Comparison of ENCODE assay signal across 21 cellular contexts in the genomic region with DNA sequence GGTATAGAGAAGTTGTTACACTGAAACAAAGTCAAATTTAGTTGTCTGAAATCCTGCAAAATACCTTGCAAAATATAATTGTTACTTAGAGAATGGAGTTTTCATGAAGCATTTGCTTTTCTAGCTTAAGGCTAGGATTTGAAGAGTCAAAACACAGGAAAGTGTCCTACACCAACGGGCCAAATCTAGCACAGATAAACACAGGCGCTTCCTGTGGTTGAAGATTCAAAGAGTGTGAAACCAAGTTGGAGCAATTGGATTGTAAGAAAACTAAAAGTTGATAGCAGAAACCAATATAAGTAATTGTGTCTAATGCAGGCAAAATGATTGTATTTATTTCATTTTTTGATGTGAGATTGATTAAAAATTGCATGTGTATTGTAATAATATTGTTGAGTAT.
"Had no signal": no experiment of that assay in that cellular context is flagged by ENCODE, and none has a peak within 500 bp of the region (broad histone marks: within the 10 kb centered on the region; RNA-seq: fewer than 3 reads in every experiment).

No MANE protein-coding gene starts in this region.

- H3K4me3 Mint-ChIP-seq: activated CD8-positive, alpha-beta T cell treated with anti-CD3 and anti-CD28 coated beads, Interleukin-2, amount 10 ng/mL, durations not matched to agents 7 days and 5 days; T-cell had no signal

- H3K4me2 ChIP-seq: KMS-11, PC-9 had no signal

- ATAC-seq: activated CD4-positive, CD25-positive, alpha-beta regulatory T cell treated with anti-CD3 and anti-CD28 coated beads, Interleukin-2, amount 50 U/mL, for 24 hours; activated CD8-positive, alpha-beta T cell treated with anti-CD3 and anti-CD28 coated beads, Interleukin-2, amount 10 ng/mL, durations not matched to agents 7 days and 5 days; body of pancreas; T-cell had no signal

- H3K4me1 ChIP-seq: ascending aorta, body of pancreas had no signal

- H3K27ac Mint-ChIP-seq: activated CD8-positive, alpha-beta T cell treated with anti-CD3 and anti-CD28 coated beads, Interleukin-2, amount 10 ng/mL, durations not matched to agents 7 days and 5 days; T-cell had no signal

- H3K4me3 ChIP-seq: ascending aorta, body of pancreas, PC-9 had no signal

- DNase-seq: activated CD4-positive, alpha-beta T cell treated with anti-CD3 and anti-CD28 coated beads for 4 hours; activated CD8-positive, alpha-beta memory T cell treated with anti-CD3 and anti-CD28 coated beads, Interleukin-2, amount 50 U/mL, for 48 hours; activated CD8-positive, alpha-beta T cell treated with anti-CD3 and anti-CD28 coated beads, Interleukin-2, amount 10 ng/mL, durations not matched to agents 7 days and 5 days; activated naive CD4-positive, alpha-beta T cell treated with anti-CD3 and anti-CD28 coated beads, Interleukin-2, amount 50 U/mL, for 16 hours; activated T-cell treated with anti-CD3 and anti-CD28 coated beads, Interleukin-2, amount 50 U/mL, for 1 hour; amniotic stem cell; body of pancreas; central memory CD4-positive, alpha-beta T cell; NCI-H1105 treated with DMSO at 0.1 percent for 48 hours; NCI-H1436 treated with DMSO at 0.1 percent for 48 hours; NCI-H187; NCI-H2081 treated with DMSO at 0.1 percent for 48 hours; NCI-H446; PC-9; SIG-M5; T-cell; T-helper 2 cell; T1000 had no signal

- H3K36me3 ChIP-seq: ascending aorta had no signal

- H3K27me3 ChIP-seq: ascending aorta, body of pancreas had no signal

- H3K9me3 ChIP-seq: ascending aorta, body of pancreas had no signal

- H3K36me3 Mint-ChIP-seq: T-cell had no signal

- H2AFZ ChIP-seq: PC-9 had no signal

- H3K9ac ChIP-seq: KMS-11 had no signal

- H3K4me1 Mint-ChIP-seq: T-cell had no signal

- H3K27me3 Mint-ChIP-seq: T-cell had no signal

- H3K27ac ChIP-seq: ascending aorta, body of pancreas, KMS-11, PC-9 had no signal
